Comparison of ENCODE assay signal across 28 cellular contexts in genomic region chr10:129241461-129241860, GRCh38.
"Had no signal": no experiment of that assay in that cellular context is flagged by ENCODE, and none has a peak within 500 bp of the region (broad histone marks: within the 10 kb centered on the region; RNA-seq: fewer than 3 reads in every experiment).

No MANE protein-coding gene starts in this region.

- H3K27me3 Mint-ChIP-seq: stimulated activated memory B cell treated with anti-CD40 and anti-IgM and Interleukin-4, amounts not matched to agents 10 μg/mL and 1 μg/mL and 100 μg/mL, for 72 hours; stimulated activated naive B cell treated with anti-CD40 and anti-IgM and Interleukin-4, amounts not matched to agents 10 μg/mL and 1 μg/mL and 100 μg/mL, for 72 hours; stimulated activated naive CD8-positive, alpha-beta T cell treated with anti-CD3 and anti-CD28 coated beads, Interleukin-15, amount 100 ng/mL, for 72 hours; stimulated activated naive CD8-positive, alpha-beta T cell treated with anti-CD3 and anti-CD28 coated beads, Interleukin-15, Interleukin-2, amounts not matched to agents 100 ng/mL and 50 ng/mL, for 24 hours had no signal

- H3K4me1 ChIP-seq: stomach, suprapubic skin, testis, thyroid gland, tibial artery, tibial nerve, transverse colon, upper lobe of left lung, upper lobe of right lung, uterus, vagina had no signal

- H3K9me3 ChIP-seq: stomach, suprapubic skin, testis, thoracic aorta, thyroid gland, tibial artery, tibial nerve, transverse colon, upper lobe of left lung, upper lobe of right lung, uterus, vagina had no signal

- H3K27ac Mint-ChIP-seq: stimulated activated effector memory CD8-positive, alpha-beta T cell treated with anti-CD3 and anti-CD28 coated beads, Interleukin-12 subunit alpha, Interleukin-12 subunit beta, amount 100 ng/mL, for 72 hours; stimulated activated memory B cell treated with anti-CD40 and anti-IgM and Interleukin-4, amounts not matched to agents 10 μg/mL and 1 μg/mL and 100 μg/mL, for 72 hours; stimulated activated naive B cell treated with anti-CD40 and anti-IgM and Interleukin-4, amounts not matched to agents 10 μg/mL and 1 μg/mL and 100 μg/mL, for 72 hours; stimulated activated naive CD8-positive, alpha-beta T cell treated with anti-CD3 and anti-CD28 coated beads, Interleukin-15, amount 100 ng/mL, for 72 hours; stimulated activated naive CD8-positive, alpha-beta T cell treated with anti-CD3 and anti-CD28 coated beads, Interleukin-15, Interleukin-2, amounts not matched to agents 100 ng/mL and 50 ng/mL, for 24 hours; type B pancreatic cell had no signal

- H3K4me3 Mint-ChIP-seq: stimulated activated effector memory CD8-positive, alpha-beta T cell treated with anti-CD3 and anti-CD28 coated beads, Interleukin-12 subunit alpha, Interleukin-12 subunit beta, amount 100 ng/mL, for 72 hours; stimulated activated memory B cell treated with anti-CD40 and anti-IgM and Interleukin-4, amounts not matched to agents 10 μg/mL and 1 μg/mL and 100 μg/mL, for 72 hours; stimulated activated naive B cell treated with anti-CD40 and anti-IgM and Interleukin-4, amounts not matched to agents 10 μg/mL and 1 μg/mL and 100 μg/mL, for 72 hours; stimulated activated naive CD8-positive, alpha-beta T cell treated with anti-CD3 and anti-CD28 coated beads, Interleukin-15, amount 100 ng/mL, for 72 hours; stimulated activated naive CD8-positive, alpha-beta T cell treated with anti-CD3 and anti-CD28 coated beads, Interleukin-15, Interleukin-2, amounts not matched to agents 100 ng/mL and 50 ng/mL, for 24 hours; type B pancreatic cell had no signal

- H3K27me3 ChIP-seq: suprapubic skin, testis, thyroid gland, tibial nerve, transverse colon, upper lobe of left lung, upper lobe of right lung, uterus, vagina had no signal

- DNase-seq: stimulated activated CD4-positive, alpha-beta T cell treated with anti-CD3 and anti-CD28 coated beads, Interleukin-2, amount 100 ng/mL, for 48 hours; stimulated activated CD4-positive, alpha-beta T cell treated with anti-CD3 and anti-CD28 coated beads, Interleukin-4, amount 100 ng/mL, for 1 hour; stimulated activated CD4-positive, alpha-beta T cell treated with anti-CD3 and anti-CD28 coated beads, Interleukin-4, amount 100 ng/mL, for 24 hours; stimulated activated CD4-positive, alpha-beta T cell treated with anti-CD3 and anti-CD28 coated beads, Interleukin-4, amount 100 ng/mL, for 4 hours; stimulated activated CD8-positive, alpha-beta memory T cell treated with anti-CD3 and anti-CD28 coated beads, Interleukin-4, amount 100 ng/mL, for 48 hours; stimulated activated naive B cell treated with anti-CD40 and anti-IgM and Interleukin-4, amounts not matched to agents 10 μg/mL and 1 μg/mL and 100 μg/mL, for 72 hours; stimulated activated naive CD4-positive, alpha-beta T cell; stimulated activated naive CD4-positive, alpha-beta T cell treated with Interleukin-2 at 50 U/mL for 16 hours; stimulated activated naive CD8-positive, alpha-beta T cell treated with anti-CD3 and anti-CD28 coated beads, Interleukin-15, amount 100 ng/mL, for 72 hours; stimulated activated naive CD8-positive, alpha-beta T cell treated with anti-CD3 and anti-CD28 coated beads, Interleukin-15, Interleukin-2, amounts not matched to agents 100 U/mL and 50 U/mL, for 24 hours; stomach; substantia nigra; testis; thyroid gland; tibial artery; transverse colon; trophoblast cell; upper lobe of right lung; uterus had no signal

- H3K36me3 Mint-ChIP-seq: stimulated activated effector memory CD8-positive, alpha-beta T cell treated with anti-CD3 and anti-CD28 coated beads, Interleukin-12 subunit alpha, Interleukin-12 subunit beta, amount 100 ng/mL, for 72 hours; stimulated activated memory B cell treated with anti-CD40 and anti-IgM and Interleukin-4, amounts not matched to agents 10 μg/mL and 1 μg/mL and 100 μg/mL, for 72 hours; stimulated activated naive B cell treated with anti-CD40 and anti-IgM and Interleukin-4, amounts not matched to agents 10 μg/mL and 1 μg/mL and 100 μg/mL, for 72 hours; type B pancreatic cell had no signal

- H3K4me1 Mint-ChIP-seq: stimulated activated effector memory CD8-positive, alpha-beta T cell treated with anti-CD3 and anti-CD28 coated beads, Interleukin-12 subunit alpha, Interleukin-12 subunit beta, amount 100 ng/mL, for 72 hours; stimulated activated memory B cell treated with anti-CD40 and anti-IgM and Interleukin-4, amounts not matched to agents 10 μg/mL and 1 μg/mL and 100 μg/mL, for 72 hours; stimulated activated naive B cell treated with anti-CD40 and anti-IgM and Interleukin-4, amounts not matched to agents 10 μg/mL and 1 μg/mL and 100 μg/mL, for 72 hours; stimulated activated naive CD8-positive, alpha-beta T cell treated with anti-CD3 and anti-CD28 coated beads, Interleukin-15, amount 100 ng/mL, for 72 hours had no signal

- H3K9me3 Mint-ChIP-seq: stimulated activated effector memory CD8-positive, alpha-beta T cell treated with anti-CD3 and anti-CD28 coated beads, Interleukin-12 subunit alpha, Interleukin-12 subunit beta, amount 100 ng/mL, for 72 hours; stimulated activated memory B cell treated with anti-CD40 and anti-IgM and Interleukin-4, amounts not matched to agents 10 μg/mL and 1 μg/mL and 100 μg/mL, for 72 hours; stimulated activated naive B cell treated with anti-CD40 and anti-IgM and Interleukin-4, amounts not matched to agents 10 μg/mL and 1 μg/mL and 100 μg/mL, for 72 hours; stimulated activated naive CD8-positive, alpha-beta T cell treated with anti-CD3 and anti-CD28 coated beads, Interleukin-15, amount 100 ng/mL, for 72 hours; stimulated activated naive CD8-positive, alpha-beta T cell treated with anti-CD3 and anti-CD28 coated beads, Interleukin-15, Interleukin-2, amounts not matched to agents 100 ng/mL and 50 ng/mL, for 24 hours; type B pancreatic cell had no signal

- H3K27ac ChIP-seq: stomach, suprapubic skin, testis, thoracic aorta, thyroid gland, tibial artery, tibial nerve, transverse colon, upper lobe of left lung, upper lobe of right lung, uterus, vagina had no signal
